In the genomic region with DNA sequence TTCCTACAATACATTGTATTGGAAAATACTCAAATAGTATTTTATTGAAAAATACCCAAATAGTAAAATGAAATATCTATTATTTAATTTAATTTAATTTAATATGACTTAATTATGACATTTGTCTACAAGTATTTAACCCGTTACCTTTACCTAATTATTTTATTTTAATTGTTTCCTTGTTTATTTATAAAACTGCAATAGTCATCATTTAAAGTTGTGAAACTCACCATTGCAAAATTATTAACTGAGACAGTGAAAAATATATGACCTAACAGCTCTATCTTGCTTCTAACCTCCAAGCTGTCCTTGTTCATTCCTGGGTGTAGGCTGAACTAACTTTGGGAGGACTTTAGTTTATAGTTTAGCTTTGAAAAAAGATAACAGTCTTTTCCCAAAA, we compare ENCODE assay signal across 27 cellular contexts.
"Had no signal": no experiment of that assay in that cellular context is flagged by ENCODE, and none has a peak within 500 bp of the region (broad histone marks: within the 10 kb centered on the region; RNA-seq: fewer than 3 reads in every experiment).

No MANE protein-coding gene starts in this region.

- H3K9me3 ChIP-seq: body of pancreas, colonic mucosa, gastrocnemius medialis had no signal

- H3K4me1 ChIP-seq: body of pancreas, colonic mucosa, gastrocnemius medialis, heart left ventricle had no signal

- H3K27me3 ChIP-seq: body of pancreas, colonic mucosa, gastrocnemius medialis, heart left ventricle had no signal

- ATAC-seq: activated naive CD4-positive, alpha-beta T cell treated with anti-CD3 and anti-CD28 coated beads, Interleukin-2, amount 50 U/mL, for 72 hours; activated T-cell treated with anti-CD3 and anti-CD28 coated beads, Interleukin-2, amount 50 U/mL, for 72 hours; body of pancreas; esophagus mucosa; gastrocnemius medialis; heart left ventricle; WTC11 had no signal

- H3K4me3 ChIP-seq: body of pancreas, colonic mucosa, gastrocnemius medialis, heart left ventricle had no signal

- H3K36me3 ChIP-seq: colonic mucosa, gastrocnemius medialis, heart left ventricle had no signal

- DNase-seq: activated CD4-positive, alpha-beta memory T cell treated with anti-CD3 and anti-CD28 coated beads, Interleukin-2, amount 10 ng/mL, durations not matched to agents 7 days and 5 days; activated CD4-positive, alpha-beta T cell treated with anti-CD3 and anti-CD28 coated beads for 1 hour; activated CD4-positive, alpha-beta T cell treated with anti-CD3 and anti-CD28 coated beads for 4 hours; activated CD4-positive, alpha-beta T cell treated with anti-CD3 and anti-CD28 coated beads, Interleukin-2, amount 10 ng/mL, durations not matched to agents 7 days and 5 days; activated CD4-positive, alpha-beta T cell treated with anti-CD3 and anti-CD28 coated beads, Interleukin-2, amount 50 U/mL, for 4 hours; activated CD8-positive, alpha-beta memory T cell treated with anti-CD3 and anti-CD28 coated beads, Interleukin-2, amount 50 U/mL, for 48 hours; activated gamma-delta T cell; activated naive CD4-positive, alpha-beta T cell; activated naive CD4-positive, alpha-beta T cell treated with anti-CD3 and anti-CD28 coated beads, Interleukin-2, amount 10 ng/mL, durations not matched to agents 7 days and 5 days; activated T-cell treated with anti-CD3 and anti-CD28 coated beads for 4 hours; activated T-cell treated with anti-CD3 and anti-CD28 coated beads, Interleukin-2, amount 50 U/mL, for 24 hours; activated T-cell treated with anti-CD3 and anti-CD28 coated beads, Interleukin-2, amount 50 U/mL, for 72 hours; amygdala; aorta; body of pancreas; caudate nucleus; colonic mucosa; effector CD8-positive, alpha-beta T cell; foreskin fibroblast; gastrocnemius medialis; glutamatergic neuron; heart left ventricle; T-helper 2 cell had no signal

- H3K27ac ChIP-seq: body of pancreas, colonic mucosa, gastrocnemius medialis, heart left ventricle, VCaP had no signal
